Comparison of ENCODE assay signal across 22 cellular contexts in genomic region chr9:89759563-89759962, GRCh38.
DNase-seq lines count a peak whose midpoint lies in the region; ATAC-seq, FAIRE-seq and TF ChIP-seq lines count a peak whose summit lies in the region.
"Had no signal": no experiment of that assay in that cellular context is flagged by ENCODE, and none has a peak within 500 bp of the region (broad histone marks: within the 10 kb centered on the region; RNA-seq: fewer than 3 reads in every experiment).

No MANE protein-coding gene starts in this region.

- FAIRE-seq in frontal cortex (lab: Jason Lieb, UNC): no peak

- H3K4me1 ChIP-seq in mammary epithelial cell (ENCODE audit: insufficient read depth, low read length): no peaks in the 10 kb centered on the region
- H3K4me1 ChIP-seq in spleen: no peaks in the 10 kb centered on the region
- no peaks in the 10 kb centered on the region for H3K4me1 ChIP-seq in aorta (ENCODE audit: control insufficient read depth in 1 of 2, insufficient read depth in 2 of 2, low read length in 2 of 2)
- H3K4me1 ChIP-seq: SJSA1 had no signal

- H3K27me3 ChIP-seq in mammary epithelial cell (ENCODE audit: insufficient read depth, low read length) (no peaks in the 10 kb centered on the region), spleen (replicated peaks in 1 of 7) (no peaks in the 10 kb centered on the region), aorta (ENCODE audit: control insufficient read depth in 1 of 2, insufficient read depth in 2 of 2, low read length in 1 of 2) (no peaks in the 10 kb centered on the region)
- H3K27me3 ChIP-seq: neutrophil, SJSA1, suprapubic skin had no signal

- in situ Hi-C loops in T47D (cut with HindIII; ENCODE audit: low pct_unique_long_range_greater_than_20kb, low sequenced_read_pairs) (no loop called here), mammary epithelial cell (cut with MboI; ENCODE audit: low sequenced_read_pairs in 2 of 2) (no loop called here)

- no peaks in the 10 kb centered on the region for H3K36me3 ChIP-seq in mammary epithelial cell (ENCODE audit: insufficient read depth, low read length)
- H3K36me3 ChIP-seq in spleen: no peaks in the 10 kb centered on the region
- H3K36me3 ChIP-seq in aorta (ENCODE audit: control insufficient read depth in 1 of 2, insufficient read depth in 2 of 2, low read length in 1 of 2): no peaks in the 10 kb centered on the region
- H3K36me3 ChIP-seq: neutrophil, SJSA1, suprapubic skin had no signal

- dilution Hi-C loops in mammary epithelial cell (cut with HindIII; ENCODE audit: low sequenced_read_pairs): loop anchor here (5.0 kb wide), 1 partner anchor 53 kb away; no protein-coding TSS in a partner anchor

- intact Hi-C loops in mammary epithelial cell (cut with micrococcal nuclease) (no loop called here), spleen (cut with DNase I; ENCODE audit: low total_unique reads) (no loop called here), aorta (cut with DNase I) (no loop called here)

- no peak for TF ChIP-seq CTCF in mammary epithelial cell (conservative IDR thresholded peaks at IDR 0.05 in 1 of 2, IDR thresholded peaks at IDR 0.05 in 1 of 2; ENCODE audit: extremely low read depth in 1 of 2, insufficient read depth in 1 of 2, low read depth in 1 of 2, low read length in 2 of 2)
- TF ChIP-seq CTCF in spleen (IDR thresholded peaks at IDR 0.05 in 8 of 11, conservative IDR thresholded peaks at IDR 0.05 in 3 of 11): no peak

- H3K9ac ChIP-seq in mammary epithelial cell (ENCODE audit: insufficient read depth, low read length): no peak overlapping the region

- BruUV-seq in mammary epithelial cell (replicated peaks; lab: Mats Ljungman, UMichigan): no TSS peak

- H3K9me3 ChIP-seq in mammary epithelial cell (replicated peaks; ENCODE audit: insufficient read depth, low read length) (no peaks in the 10 kb centered on the region), spleen (no peaks in the 10 kb centered on the region), aorta (ENCODE audit: control insufficient read depth, low read length) (no peaks in the 10 kb centered on the region)
- H3K9me3 ChIP-seq: neutrophil, SJSA1, suprapubic skin had no signal

- CTCF ChIA-PET in mammary epithelial cell (lab: Charles Lee; ENCODE audit: low non-redundant PET): no interaction called here

- H3K79me2 ChIP-seq in mammary epithelial cell (ENCODE audit: insufficient read depth, low read length): no peaks in the 10 kb centered on the region

- no peak overlapping the region for H3K27ac ChIP-seq in mammary epithelial cell (ENCODE audit: insufficient read depth, low read depth, low read length)
- H3K27ac ChIP-seq in spleen: no peak overlapping the region
- no peak overlapping the region for H3K27ac ChIP-seq in aorta (ENCODE audit: low read depth in 1 of 2, low read length in 2 of 2)
- H3K27ac ChIP-seq: neutrophil, SJSA1, suprapubic skin had no signal

- no peak for ATAC-seq in aorta (ENCODE audit: low FRiP score)
- ATAC-seq: activated CD8-positive, alpha-beta T cell treated with anti-CD3 and anti-CD28 coated beads for 36 hours; T-helper 17 cell had no signal

- TF ChIP-seq POLR2A in spleen (IDR thresholded peaks at IDR 0.05): no peak

- peak; percentile 53 to 95 for DNase-seq in T47D (ENCODE audit: low read depth in 1 of 2, low spot score in 1 of 2)
- DNase-seq in mammary epithelial cell: no peak
- DNase-seq in NCI-H1436 (lab: John Stamatoyannopoulos, UW): peak; percentile 86
- DNase-seq in NCI-H69 (lab: John Stamatoyannopoulos, UW): peak; percentile 99
- DNase-seq in spleen: peak; percentile 23
- DNase-seq in activated gamma-delta T cell (lab: John Stamatoyannopoulos, UW): no peak
- DNase-seq in aorta: no peak
- DNase-seq in frontal cortex (ENCODE audit: low spot score in 2 of 2): no peak
- DNase-seq: activated B cell treated with CpG ODN at 0.5 μM for 24 hours; activated CD8-positive, alpha-beta T cell treated with anti-CD3 and anti-CD28 coated beads for 36 hours; activated naive CD4-positive, alpha-beta T cell treated with anti-CD3 and anti-CD28 coated beads, Interleukin-2, amount 50 U/mL, for 16 hours; activated T-cell treated with anti-CD3 and anti-CD28 coated beads, Interleukin-2, amount 50 U/mL, for 24 hours; CD4-positive, CD25-positive, alpha-beta regulatory T cell; effector memory CD4-positive, alpha-beta T cell; head of caudate nucleus; NCI-H446; retina; stimulated activated CD4-positive, alpha-beta T cell treated with anti-CD3 and anti-CD28 coated beads, Interleukin-12 subunit alpha, Interleukin-12 subunit beta, amount 100 ng/mL, for 4 hours; T-helper 17 cell had no signal

- H4K20me1 ChIP-seq in mammary epithelial cell (ENCODE audit: insufficient read depth, low read length): no peaks in the 10 kb centered on the region

- 72% methylated on average over 9 of the region's 9 CpGs for WGBS in mammary epithelial cell (ENCODE audit: low coverage, missing lambda C conversion rate)
- WGBS in spleen, 5 donors: 57 to 76% (median 58%) methylated on average over 9 of the region's 9 CpGs
- WGBS in aorta, 2 donors: 66 to 71% methylated on average over 9 of the region's 9 CpGs

- H3K4me3 ChIP-seq in mammary epithelial cell (replicated peaks in 1 of 3; ENCODE audit: insufficient read depth in 1 of 3, low read depth in 2 of 3, low read length in 3 of 3) (no peak overlapping the region), spleen (no peak overlapping the region), aorta (ENCODE audit: low read length in 2 of 2) (no peak overlapping the region)
- H3K4me3 ChIP-seq: SJSA1, suprapubic skin had no signal

- no peak overlapping the region for H2AFZ ChIP-seq in mammary epithelial cell (ENCODE audit: low read depth, low read length)

- H3K4me2 ChIP-seq in mammary epithelial cell (ENCODE audit: insufficient read depth, low read depth, low read length): no peak overlapping the region

Comparison
In these comparisons a context has a peak if more than half of its experiments do, and no peak if none do; other contexts are left out.
1. DNase-seq: peak in T47D (2 of 2), NCI-H1436 (single experiment), NCI-H69 (single experiment) and spleen (single experiment); none in mammary epithelial cell (single experiment), activated gamma-delta T cell (single experiment), aorta (0 of 2) and frontal cortex (0 of 2).